29 cellular contexts compared by ENCODE assay signal in genomic region chr11:26958005-26958404, GRCh38. TPM values are rescaled to one million over a fixed set of nuclear protein-coding genes. Genes with fewer than 3 reads are reported as not detected.
"Had no signal": no experiment of that assay in that cellular context is flagged by ENCODE, and none has a peak within 500 bp of the region (broad histone marks: within the 10 kb centered on the region; RNA-seq: fewer than 3 reads in every experiment).

No MANE protein-coding gene starts in this region.

- H3K4me3 ChIP-seq: breast epithelium, esophagus squamous epithelium, gastrocnemius medialis, right atrium auricular region, stomach, tibial artery, upper lobe of right lung had no signal

- H3K4me1 ChIP-seq: breast epithelium, gastrocnemius medialis, right atrium auricular region, stomach, upper lobe of right lung had no signal

- H3K27ac ChIP-seq: breast epithelium, esophagus squamous epithelium, gastrocnemius medialis, right atrium auricular region, stomach, tibial artery, upper lobe of right lung had no signal

- ATAC-seq: activated CD8-positive, alpha-beta memory T cell treated with anti-CD3 and anti-CD28 coated beads, Interleukin-2, amount 10 ng/mL, durations not matched to agents 7 days and 5 days; activated CD8-positive, alpha-beta T cell treated with anti-CD3 and anti-CD28 coated beads, Interleukin-2, amount 10 ng/mL, durations not matched to agents 7 days and 5 days; activated naive CD8-positive, alpha-beta T cell treated with anti-CD3 and anti-CD28 coated beads, Interleukin-2, amount 50 U/mL, for 24 hours; gastrocnemius medialis; left cardiac atrium; left ventricle myocardium superior; stimulated activated naive B cell treated with anti-CD40 and anti-IgM and Interleukin-4, amounts not matched to agents 10 μg/mL and 1 μg/mL and 100 μg/mL, for 72 hours; upper lobe of right lung; WTC11 had no signal

- DNase-seq: activated CD4-positive, alpha-beta T cell treated with anti-CD3 and anti-CD28 coated beads, Interleukin-2, amount 50 U/mL, for 1 hour; activated CD8-positive, alpha-beta memory T cell treated with anti-CD3 and anti-CD28 coated beads, Interleukin-2, amount 10 ng/mL, durations not matched to agents 7 days and 5 days; activated CD8-positive, alpha-beta T cell treated with anti-CD3 and anti-CD28 coated beads, Interleukin-2, amount 10 ng/mL, durations not matched to agents 7 days and 5 days; activated naive CD8-positive, alpha-beta T cell treated with anti-CD3 and anti-CD28 coated beads, Interleukin-2, amount 50 U/mL, for 24 hours; activated T-cell treated with anti-CD3 and anti-CD28 coated beads, Interleukin-2, amount 50 U/mL, for 48 hours; amygdala; central memory CD4-positive, alpha-beta T cell; endodermal cell; esophagus squamous epithelium; gastrocnemius medialis; glutamatergic neuron; hippocampal formation; left cardiac atrium; left ventricle myocardium superior; nucleus accumbens; stimulated activated CD4-positive, alpha-beta T cell treated with anti-CD3 and anti-CD28 coated beads, Interleukin-15, amount 100 ng/mL, for 24 hours; stimulated activated CD4-positive, alpha-beta T cell treated with anti-CD3 and anti-CD28 coated beads, Interleukin-2, amount 100 ng/mL, for 24 hours; stimulated activated naive B cell treated with anti-CD40 and anti-IgM and Interleukin-4, amounts not matched to agents 10 μg/mL and 1 μg/mL and 100 μg/mL, for 72 hours; stomach; T-helper 2 cell; tibial artery; upper lobe of right lung had no signal

- H3K9me3 ChIP-seq: breast epithelium, esophagus squamous epithelium, gastrocnemius medialis, right atrium auricular region, stomach, tibial artery, upper lobe of right lung had no signal

- H3K36me3 ChIP-seq: breast epithelium, esophagus squamous epithelium, gastrocnemius medialis, right atrium auricular region, stomach, tibial artery, upper lobe of right lung had no signal

- H3K27me3 ChIP-seq: breast epithelium, esophagus squamous epithelium, gastrocnemius medialis, right atrium auricular region, stomach, tibial artery, upper lobe of right lung had no signal

RNA-seq across cellular contexts. Expression of gene FIBIN, which starts 35.9 kb away (rescaled TPM):
- total RNA-seq: activated CD8-positive, alpha-beta memory T cell treated with anti-CD3 and anti-CD28 coated beads, Interleukin-2, amount 10 ng/mL, durations not matched to agents 7 days and 5 days; activated CD8-positive, alpha-beta T cell treated with anti-CD3 and anti-CD28 coated beads, Interleukin-2, amount 10 ng/mL, durations not matched to agents 7 days and 5 days; activated T-helper 2 cell treated with anti-CD3 and anti-CD28 coated beads, Interferon-gamma antibody, Interleukin-2, Interleukin-4, amounts not matched to agents 10 μg/mL and 5 μg/mL and 100 μg/mL, durations not matched to agents 14 hours and 24 hours and 36 hours; endodermal cell; lung microvascular endothelial cell; pulmonary artery endothelial cell had no signal
- polyA plus RNA-seq: neural cell had no signal
